7 cellular contexts compared by ENCODE assay signal in genomic region chr16:712740-713250, GRCh38. TPM values are rescaled to one million over a fixed set of nuclear protein-coding genes. Genes with fewer than 3 reads are reported as not detected.
DNase-seq lines count a peak whose midpoint lies in the region; ATAC-seq and TF ChIP-seq lines count a peak whose summit lies in the region.
"Not testable (repeated sequence)": the region's sequence is repeated elsewhere in the genome, so short reads cannot be mapped to it uniquely, and the experiment has no call there.

No MANE protein-coding gene starts in this region.

- not testable (repeated sequence) for H2BK20ac ChIP-seq in IMR-90 (ENCODE audit: low read depth, low read length)

- peaks cover 48% of the 10 kb centered on the region for H3K4me1 Mint-ChIP-seq in neural progenitor cell

- H4K8ac ChIP-seq in IMR-90 (ENCODE audit: low read depth in 2 of 2, low read length in 2 of 2) = not testable (repeated sequence)

- H4K20me1 ChIP-seq in IMR-90 (ENCODE audit: insufficient read depth, low read length) (peaks cover 17% of the 10 kb centered on the region), neural progenitor cell (ENCODE audit: low read depth) (peaks cover 30% of the 10 kb centered on the region)

- peak overlapping the region; percentile 19 for H2AFZ ChIP-seq in IMR-90 (replicated peaks; ENCODE audit: low read length, poor library complexity)
- H2AFZ ChIP-seq in neural progenitor cell (replicated peaks) = not testable (repeated sequence)

- peak; percentile 28 for ATAC-seq in IMR-90 (ENCODE audit: low read depth)

- dilution Hi-C loops in IMR-90 (cut with HindIII; ENCODE audit: low sequenced_read_pairs, unreplicated experiment) = not testable (repeated sequence)

- DNase-seq in EL (peak; percentile 97), IMR-90 (peak; percentile 96), NCI-H82 (lab: John Stamatoyannopoulos, UW) (peak; percentile 77), WERI-Rb-1 (peak; percentile 79), astrocyte of the spinal cord (ENCODE audit: low read depth, low spot score) (peak; percentile 87), fibroblast of villous mesenchyme (ENCODE audit: low read depth) (peak; percentile 94), neural progenitor cell (ENCODE audit: low spot score) (peak; percentile 75)

- H3K9me3 Mint-ChIP-seq in neural progenitor cell = not testable (repeated sequence)

- H2BK120ac ChIP-seq in IMR-90 (ENCODE audit: low read depth, low read length) = not testable (repeated sequence)

- peak; percentile 33; the same call in 1 of the 2 replicates for TF ChIP-seq RAD21 in IMR-90 (IDR thresholded peaks at IDR 0.05; ENCODE audit: low read length)

- in situ Hi-C loops in IMR-90 (cut with MboI; ENCODE audit: low sequenced_read_pairs) = loop anchor here (5.0 to 25.0 kb wide), 2 partner anchors 75 to 350 kb away; partner anchors contain the start of genes CHTF18, RPUSD1 and SSTR5
- in situ Hi-C loops in astrocyte of the spinal cord (cut with HindIII; ENCODE audit: low sequenced_read_pairs) = not testable (repeated sequence)

- peaks cover 34% of the 10 kb centered on the region for H3F3A ChIP-seq in neural progenitor cell (ENCODE audit: low read depth)

- H3K27me3 Mint-ChIP-seq in neural progenitor cell (ENCODE audit: insufficient read depth, low read depth) = peaks cover 19% of the 10 kb centered on the region

- not testable (repeated sequence) for H3K23ac ChIP-seq in IMR-90 (ENCODE audit: low read depth, low read length)

- BruUV-seq in IMR-90 (replicated peaks; lab: Mats Ljungman, UMichigan) = not testable (repeated sequence)

- H3K4me3 ChIP-seq in IMR-90 (ENCODE audit: insufficient read depth, low read depth, low read length); WERI-Rb-1 (ENCODE audit: low read depth, low read length); astrocyte of the spinal cord (ENCODE audit: low read depth, low read length); fibroblast of villous mesenchyme (ENCODE audit: low read depth, low read length); neural progenitor cell: not testable (repeated sequence)

- H3K79me1 ChIP-seq in IMR-90 (ENCODE audit: low read depth in 1 of 2, low read length in 2 of 2) = peaks cover 0 to 12% of the 10 kb centered on the region in 2 experiments; a peak in 1 of 4 replicates

- not testable (repeated sequence) for H3K36me3 ChIP-seq in IMR-90 (ENCODE audit: control insufficient read depth, insufficient read depth, low read length); WERI-Rb-1; neural progenitor cell

- not testable (repeated sequence) for H3K36me3 Mint-ChIP-seq in neural progenitor cell

- not testable (repeated sequence) for H2AK5ac ChIP-seq in IMR-90 (ENCODE audit: low read depth, low read length)

- 65% methylated on average over 4 of the region's 13 CpGs; no CpG with 5 or more reads in 1 of the 2 experiments for WGBS in IMR-90 (ENCODE audit: extremely low coverage in 2 of 2, insufficient read length in 1 of 2), 2 experiments

- H3K9me3 ChIP-seq in IMR-90 (ENCODE audit: control insufficient read depth, insufficient read depth, low read length); WERI-Rb-1 (ENCODE audit: severe bottlenecking); neural progenitor cell (ENCODE audit: low read depth): not testable (repeated sequence)

- not testable (repeated sequence) for H3K56ac ChIP-seq in IMR-90 (ENCODE audit: extremely low read depth, insufficient read depth, low read length)

- H3K9ac ChIP-seq in IMR-90 (ENCODE audit: low read depth, low read length); neural progenitor cell: not testable (repeated sequence)

- peak; percentile 55 for TF ChIP-seq CTCF in IMR-90 (conservative IDR thresholded peaks at IDR 0.05; ENCODE audit: low read depth, low read length)
- peak; percentile 45 for TF ChIP-seq CTCF in WERI-Rb-1 (IDR thresholded peaks at IDR 0.05; ENCODE audit: low read depth, low read length)
- peak; percentile 40 for TF ChIP-seq CTCF in astrocyte of the spinal cord (IDR thresholded peaks at IDR 0.05; ENCODE audit: low read depth, low read length)
- TF ChIP-seq CTCF in fibroblast of villous mesenchyme (IDR thresholded peaks at IDR 0.05; ENCODE audit: insufficient read depth, low read depth, low read length) = peak; percentile 55
- peak; percentile 61 for TF ChIP-seq CTCF in neural progenitor cell (IDR thresholded peaks at IDR 0.05)

- not testable (repeated sequence) for H3K27me3 ChIP-seq in IMR-90 (ENCODE audit: control insufficient read depth, insufficient read depth, low read length)
- H3K27me3 ChIP-seq in WERI-Rb-1 (ENCODE audit: insufficient read depth, low read depth, severe bottlenecking) (peaks cover 12% of the 10 kb centered on the region), neural progenitor cell (peaks cover 68% of the 10 kb centered on the region)

- CTCF ChIA-PET in IMR-90 (lab: Yijun Ruan, JAX) = interaction anchor here (0.8 to 1.3 kb wide), 2 partner anchors 71 to 72 kb away, joined by 3 to 6 read pairs; no protein-coding TSS in a partner anchor

- not testable (repeated sequence) for H3K18ac ChIP-seq in IMR-90 (ENCODE audit: low read depth, low read length)

- not testable (repeated sequence) for H3K4ac ChIP-seq in IMR-90 (ENCODE audit: low read depth, low read length)

- not testable (repeated sequence) for H3K14ac ChIP-seq in IMR-90 (replicated peaks; ENCODE audit: low read depth, low read length)

- not testable (repeated sequence) for TF ChIP-seq POLR2A in IMR-90 (IDR thresholded peaks at IDR 0.05; ENCODE audit: low read depth, low read length)

- not testable (repeated sequence) for H2BK15ac ChIP-seq in IMR-90 (ENCODE audit: low read depth, low read length)

- POLR2A ChIA-PET in IMR-90 (lab: Charles Lee; ENCODE audit: unreplicated experiment) = not testable (repeated sequence)

- peak overlapping the region; percentile 17 for H3K4me3 Mint-ChIP-seq in neural progenitor cell

- H3K79me2 ChIP-seq in neural progenitor cell (ENCODE audit: low read depth) = not testable (repeated sequence)

- not testable (repeated sequence) for H3K4me2 ChIP-seq in IMR-90 (ENCODE audit: low read depth, low read length); neural progenitor cell

- not testable (repeated sequence) for H4K5ac ChIP-seq in IMR-90 (ENCODE audit: low read depth, low read length)

- H4K91ac ChIP-seq in IMR-90 (ENCODE audit: insufficient read depth, low read depth, low read length) = not testable (repeated sequence)

- H3K9me1 ChIP-seq in IMR-90 (ENCODE audit: insufficient read depth, low read length) = not testable (repeated sequence)

- intact Hi-C loops in IMR-90 (cut with micrococcal nuclease) = loop anchor here (2.0 to 5.0 kb wide), 3 partner anchors 76 to 342 kb away; partner anchors contain the start of genes CHTF18, RPUSD1 and SOX8

- not testable (repeated sequence) for H2BK5ac ChIP-seq in IMR-90 (ENCODE audit: low read depth, low read length, poor library complexity, severe bottlenecking)

- H3K27ac Mint-ChIP-seq in neural progenitor cell = peak overlapping the region; percentile 28

- H3K4me1 ChIP-seq in IMR-90 (ENCODE audit: control insufficient read depth, insufficient read depth, low read length) = peaks cover 14% of the 10 kb centered on the region; the same call in 1 of the 2 replicates
- H3K4me1 ChIP-seq in neural progenitor cell = peaks cover 31% of the 10 kb centered on the region

- H3K27ac ChIP-seq in IMR-90 (ENCODE audit: insufficient read depth, low read length); WERI-Rb-1; neural progenitor cell: not testable (repeated sequence)

- H2AK9ac ChIP-seq in IMR-90 (replicated peaks; ENCODE audit: low read depth, low read length, poor library complexity) = not testable (repeated sequence)

TF ChIP-seq in IMR-90, 13 proteins besides CTCF, POLR2A, EP300 and RAD21 (continues in another document):
- TF ChIP-seq FOS (IDR thresholded peaks at IDR 0.05; ENCODE audit: low read depth, low read length) (peak; percentile 71), MAZ (IDR thresholded peaks at IDR 0.05; ENCODE audit: borderline replicate concordance, low read depth, low read length) (peak; percentile 52; the same call in 1 of the 2 replicates), SMC3 (IDR thresholded peaks at IDR 0.05; ENCODE audit: low read depth, low read length) (peak; percentile 40)

RNA-seq across cellular contexts. Expression of gene METRN, which starts 2.1 kb away (rescaled TPM):
- total RNA-seq in IMR-90 (2012; rRNA removed) (6.1 and 8.6 TPM in 2 replicates), fibroblast of villous mesenchyme (39.3 and 44.5 TPM in 2 replicates), neural progenitor cell (ENCODE audit: low replicate concordance) (24.3 and 110 TPM in 2 replicates)
- 48.2 and 91.1 TPM in 2 replicates for polyA plus RNA-seq in IMR-90 (2012; rRNA removed)
- 17.8 and 53.0 TPM in 2 replicates for polyA plus RNA-seq in IMR-90 (2012; cell fraction: cytosol; rRNA removed)
- polyA plus RNA-seq in IMR-90 (2012; cell fraction: nucleus; rRNA removed; ENCODE audit: low replicate concordance) = 15.9 and 43.0 TPM in 2 replicates

RNA-seq across cellular contexts. Expression of gene FBXL16, which starts 7.2 kb away (rescaled TPM):
- total RNA-seq in IMR-90 (2012; rRNA removed) (0.18 and 0.56 TPM in 2 replicates), fibroblast of villous mesenchyme (under 0.01 TPM in 2 replicates), neural progenitor cell (ENCODE audit: low replicate concordance) (0.13 and 0.65 TPM in 2 replicates)
- polyA plus RNA-seq in IMR-90 (2012; rRNA removed) = 2.2 and 3.0 TPM in 2 replicates
- 0.88 and 2.6 TPM in 2 replicates for polyA plus RNA-seq in IMR-90 (2012; cell fraction: cytosol; rRNA removed)
- 1.6 and 4.8 TPM in 2 replicates for polyA plus RNA-seq in IMR-90 (2012; cell fraction: nucleus; rRNA removed; ENCODE audit: low replicate concordance)

RNA-seq across cellular contexts. Expression of gene ANTKMT, which starts 8.2 kb away (rescaled TPM):
- total RNA-seq in IMR-90 (2012; rRNA removed) (7.3 and 7.5 TPM in 2 replicates), fibroblast of villous mesenchyme (19.4 and 37.0 TPM in 2 replicates), neural progenitor cell (ENCODE audit: low replicate concordance) (7.5 and 20.9 TPM in 2 replicates)
- 16.2 and 25.7 TPM in 2 replicates for polyA plus RNA-seq in IMR-90 (2012; rRNA removed)
- polyA plus RNA-seq in IMR-90 (2012; cell fraction: cytosol; rRNA removed) = 62.9 and 94.1 TPM in 2 replicates
- polyA plus RNA-seq in IMR-90 (2012; cell fraction: nucleus; rRNA removed; ENCODE audit: low replicate concordance) = 58.1 and 200 TPM in 2 replicates

RNA-seq across cellular contexts. Expression of gene CCDC78, which starts 13.4 kb away (rescaled TPM):
- total RNA-seq in IMR-90 (2012; rRNA removed) (0.54 and 0.56 TPM in 2 replicates), fibroblast of villous mesenchyme (1.3 and 3.2 TPM in 2 replicates), neural progenitor cell (ENCODE audit: low replicate concordance) (0.67 and 3.7 TPM in 2 replicates)
- polyA plus RNA-seq in IMR-90 (2012; rRNA removed) = 4.6 and 5.5 TPM in 2 replicates
- 0.21 and 1.0 TPM in 2 replicates for polyA plus RNA-seq in IMR-90 (2012; cell fraction: cytosol; rRNA removed)
- 31.9 and 80.5 TPM in 2 replicates for polyA plus RNA-seq in IMR-90 (2012; cell fraction: nucleus; rRNA removed; ENCODE audit: low replicate concordance)

RNA-seq across cellular contexts. Expression of gene HAGHL, which starts 14.1 kb away (rescaled TPM):
- total RNA-seq in IMR-90 (2012; rRNA removed) = 3.0 and 3.1 TPM in 2 replicates
- polyA plus RNA-seq in IMR-90 (2012; rRNA removed) = 12.5 and 17.5 TPM in 2 replicates
- polyA plus RNA-seq in IMR-90 (2012; cell fraction: cytosol; rRNA removed) = 12.2 and 17.9 TPM in 2 replicates
- polyA plus RNA-seq in IMR-90 (2012; cell fraction: nucleus; rRNA removed; ENCODE audit: low replicate concordance) = 69.8 and 233 TPM in 2 replicates
- 14.7 and 21.9 TPM in 2 replicates for total RNA-seq in fibroblast of villous mesenchyme
- total RNA-seq in neural progenitor cell (ENCODE audit: low replicate concordance) = 1.0 and 5.4 TPM in 2 replicates
